Comparison of ENCODE assay signal across 1 cellular context in genomic region chr9:21559402-21560280, GRCh38.
TF ChIP-seq lines count a peak whose summit lies in the region.

No MANE protein-coding gene starts in this region.

TF ChIP-seq in HCT116, 20 proteins besides CTCF, POLR2A, EP300 and RAD21 (continued from another document):
- no peak for TF ChIP-seq EGR1 (IDR thresholded peaks at IDR 0.05; ENCODE audit: low read depth)
- TF ChIP-seq MAX (IDR thresholded peaks at IDR 0.05) = no peak
- TF ChIP-seq ZFX (IDR thresholded peaks at IDR 0.05) = peak; percentile 42; the same call in 1 of the 2 replicates
- no peak for TF ChIP-seq CBX3 (IDR thresholded peaks at IDR 0.05; ENCODE audit: low read depth)
- no peak for TF ChIP-seq SRF (IDR thresholded peaks at IDR 0.05; ENCODE audit: low read depth)
- peak; percentile 76 for TF ChIP-seq SIN3A (IDR thresholded peaks at IDR 0.05; ENCODE audit: low read depth)
- TF ChIP-seq FOSL1 (IDR thresholded peaks at IDR 0.05; ENCODE audit: low read depth) = no peak
- no peak for TF ChIP-seq ELF1 (IDR thresholded peaks at IDR 0.05; ENCODE audit: borderline replicate concordance, low read depth)
- TF ChIP-seq POLR2AphosphoS5 (IDR thresholded peaks at IDR 0.05; ENCODE audit: low read depth, low read length) = peak; percentile 86
- TF ChIP-seq JUND (IDR thresholded peaks at IDR 0.05) = no peak
